ENCODE assay signal across 8 cellular contexts in genomic region chr19:19900124-19900523, GRCh38. TPM values are rescaled to one million over a fixed set of nuclear protein-coding genes. Genes with fewer than 3 reads are reported as not detected.
DNase-seq lines count a peak whose midpoint lies in the region; FAIRE-seq and TF ChIP-seq lines count a peak whose summit lies in the region.

No MANE protein-coding gene starts in this region.

- H3K4me3 ChIP-seq in astrocyte (ENCODE audit: insufficient read depth, low read depth, low read length) (peak overlapping the region; percentile 77), tibial artery (peak overlapping the region; percentile 74 to 76)

- H3K27me3 ChIP-seq in astrocyte (ENCODE audit: insufficient read depth, low read length) (no peaks in the 10 kb centered on the region), tibial artery (no peaks in the 10 kb centered on the region)

- intact Hi-C loops in tibial artery (cut with DNase I; ENCODE audit: low total_unique reads) = loop anchor here (5.0 kb wide), 1 partner anchor 33 kb away; the partner anchor contains the start of gene ZNF253

- H3K4me1 Mint-ChIP-seq in astrocyte (ENCODE audit: low read depth, unreplicated experiment) = peaks cover 15% of the 10 kb centered on the region

- peak overlapping the region; percentile 70 for H2AFZ ChIP-seq in astrocyte (ENCODE audit: low read depth, low read length)

- peaks cover 3% of the 10 kb centered on the region for H3K36me3 ChIP-seq in astrocyte (ENCODE audit: insufficient read depth, low read length)
- peaks cover 0 to 2% (median 0%) of the 10 kb centered on the region in 3 donors for H3K36me3 ChIP-seq in tibial artery

- H3K27ac ChIP-seq in astrocyte (ENCODE audit: low read depth, low read length) (peak overlapping the region; percentile 35), tibial artery (peak overlapping the region; percentile 71 to 87)

- DNase-seq in NCI-H524 (lab: John Stamatoyannopoulos, UW) = peak; percentile 10 to 13
- DNase-seq in NCI-H524 treated with DMSO at 0.1 percent for 48 hours (lab: John Stamatoyannopoulos, UW) = no peak
- peak; percentile 72 for DNase-seq in NCI-H146 (lab: John Stamatoyannopoulos, UW)
- peak; percentile 88 for DNase-seq in astrocyte (ENCODE audit: low read depth)
- DNase-seq in left kidney (ENCODE audit: low read depth, low spot score) = peak; percentile 61
- DNase-seq in tibial artery = no peak
- no peak for DNase-seq in NCI-H526 treated with DMSO at 0.1 percent for 48 hours (lab: John Stamatoyannopoulos, UW)
- no peak for DNase-seq in retina

- H3K4me3 Mint-ChIP-seq in astrocyte (ENCODE audit: unreplicated experiment) = peak overlapping the region; percentile 96

- peaks cover 27% of the 10 kb centered on the region for H3K36me3 Mint-ChIP-seq in astrocyte (ENCODE audit: low read depth, unreplicated experiment)

- peak overlapping the region; percentile 86 for H3K9ac ChIP-seq in astrocyte (ENCODE audit: low read length)

- TF ChIP-seq CTCF in astrocyte (IDR thresholded peaks at IDR 0.05; ENCODE audit: insufficient read depth, low read depth, low read length) (no peak), tibial artery (IDR thresholded peaks at IDR 0.05) (no peak)

- H3K79me2 ChIP-seq in astrocyte (ENCODE audit: insufficient read depth, low read length) = peaks cover 34% of the 10 kb centered on the region

- H3K9me3 ChIP-seq in astrocyte (ENCODE audit: insufficient read depth, low read depth, low read length) = peaks cover 18% of the 10 kb centered on the region
- H3K9me3 ChIP-seq in tibial artery = peaks cover 0 to 7% (median 0%) of the 10 kb centered on the region in 3 donors

- peak; percentile 63 for FAIRE-seq in astrocyte (lab: Jason Lieb, UNC)

- H3K27me3 Mint-ChIP-seq in astrocyte (ENCODE audit: low read depth, unreplicated experiment) = no peaks in the 10 kb centered on the region

- H3K4me1 ChIP-seq in astrocyte (ENCODE audit: insufficient read depth, low read length) = no peaks in the 10 kb centered on the region
- peaks cover 0 to 11% (median 0%) of the 10 kb centered on the region in 4 donors for H3K4me1 ChIP-seq in tibial artery

- peaks cover 40% of the 10 kb centered on the region for H3K9me3 Mint-ChIP-seq in astrocyte (ENCODE audit: unreplicated experiment)

- peak overlapping the region; percentile 97 for H3K27ac Mint-ChIP-seq in astrocyte (ENCODE audit: unreplicated experiment)

- peaks cover 9% of the 10 kb centered on the region for H4K20me1 ChIP-seq in astrocyte (ENCODE audit: insufficient read depth, low read length)

- peak overlapping the region; percentile 79 for H3K4me2 ChIP-seq in astrocyte (ENCODE audit: low read length)

RNA-seq across cellular contexts. Expression of gene ZNF93, which starts 0.6 kb away (rescaled TPM):
- 12.8 and 15.8 TPM in 2 replicates for total RNA-seq in astrocyte

RNA-seq across cellular contexts. Expression of gene ZNF253, which starts 34.4 kb away (rescaled TPM):
- total RNA-seq in astrocyte = 7.6 and 11.1 TPM in 2 replicates

Comparison
In these comparisons a context has a peak if more than half of its experiments do, and no peak if none do; other contexts are left out.
1. DNase-seq: peak in NCI-H524 (2 of 2), NCI-H146 (single experiment), astrocyte (single experiment) and left kidney (single experiment); none in NCI-H524 treated with DMSO at 0.1 percent for 48 hours (single experiment), tibial artery (0 of 2), NCI-H526 treated with DMSO at 0.1 percent for 48 hours (single experiment) and retina (single experiment).